20 cellular contexts compared by ENCODE assay signal in genomic region chr4:130238121-130238520, GRCh38.
"Had no signal": no experiment of that assay in that cellular context is flagged by ENCODE, and none has a peak within 500 bp of the region (broad histone marks: within the 10 kb centered on the region; RNA-seq: fewer than 3 reads in every experiment).

No MANE protein-coding gene starts in this region.

- H3K4me3 ChIP-seq: body of pancreas, skin epidermis, tibial nerve, uterus had no signal

- H3K79me2 ChIP-seq: parathyroid adenoma had no signal

- H3K27ac Mint-ChIP-seq: natural killer cell had no signal

- H3K9ac ChIP-seq: parathyroid adenoma had no signal

- H3K27ac ChIP-seq: body of pancreas, neutrophil, parathyroid adenoma, skin epidermis, tibial nerve, uterus had no signal

- H3K4me3 Mint-ChIP-seq: central memory CD8-positive, alpha-beta T cell; natural killer cell had no signal

- H3K27me3 ChIP-seq: body of pancreas, neutrophil, tibial nerve, uterus had no signal

- H3K4me1 ChIP-seq: body of pancreas, parathyroid adenoma, tibial nerve, uterus had no signal

- H3K9me3 ChIP-seq: body of pancreas, neutrophil, tibial nerve, uterus had no signal

- H3K4me1 Mint-ChIP-seq: central memory CD8-positive, alpha-beta T cell; natural killer cell had no signal

- ATAC-seq: activated CD4-positive, CD25-positive, alpha-beta regulatory T cell treated with anti-CD3 and anti-CD28 coated beads, Interleukin-2, amount 50 U/mL, for 24 hours; body of pancreas; natural killer cell had no signal

- H3K36me3 ChIP-seq: neutrophil, tibial nerve, uterus had no signal

- H2AFZ ChIP-seq: parathyroid adenoma had no signal

- H3K27me3 Mint-ChIP-seq: central memory CD8-positive, alpha-beta T cell had no signal

- DNase-seq: activated naive CD4-positive, alpha-beta T cell treated with Interleukin-2 at 50 U/mL for 16 hours; activated T-cell treated with anti-CD3 and anti-CD28 coated beads for 4 hours; body of pancreas; cortex of kidney; effector CD4-positive, alpha-beta T cell; head of caudate nucleus; mesenchymal stem cell; natural killer cell; retina; stimulated activated CD4-positive, alpha-beta T cell treated with anti-CD3 and anti-CD28 coated beads, Interleukin-4, amount 100 ng/mL, for 4 hours; stimulated activated CD8-positive, alpha-beta memory T cell treated with anti-CD3 and anti-CD28 coated beads, Interleukin-4, amount 100 ng/mL, for 48 hours; stimulated activated naive CD4-positive, alpha-beta T cell treated with Interleukin-2 at 50 U/mL for 16 hours; substantia nigra; uterus had no signal
